In the genomic region with DNA sequence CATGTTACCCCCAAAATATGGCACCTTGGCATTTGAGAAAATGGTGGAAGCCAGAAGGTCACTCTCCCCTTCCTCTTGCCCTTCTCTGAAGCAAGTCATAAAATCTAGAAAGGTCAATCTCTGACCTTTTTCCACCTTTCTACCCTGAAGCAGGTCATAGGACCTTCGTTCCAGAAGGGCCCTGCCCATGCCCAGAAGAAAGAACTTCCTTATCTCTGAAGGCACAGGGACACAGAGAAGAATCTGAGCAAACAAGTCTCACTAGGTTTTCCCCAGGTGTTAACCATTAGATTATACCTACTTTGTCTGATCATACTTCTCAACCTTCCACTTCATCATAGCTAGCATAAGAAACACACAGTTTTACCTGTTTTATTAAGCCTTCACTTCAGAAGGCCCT, we compare ENCODE assay signal across 20 cellular contexts. TPM values are rescaled to one million over a fixed set of nuclear protein-coding genes. Genes with fewer than 3 reads are reported as not detected.
DNase-seq lines count a peak whose midpoint lies in the region; ATAC-seq lines count a peak whose summit lies in the region.
"Had no signal": no experiment of that assay in that cellular context is flagged by ENCODE, and none has a peak within 500 bp of the region (broad histone marks: within the 10 kb centered on the region; RNA-seq: fewer than 3 reads in every experiment).

No MANE protein-coding gene starts in this region.

- H3K27ac ChIP-seq in trophoblast cell (ENCODE audit: low read depth, low read length), result no peak overlapping the region
- H3K27ac ChIP-seq: GM23248 had no signal

- peak; percentile 54 for DNase-seq in SK-MEL-5 (ENCODE audit: low read depth, low spot score)
- peak; percentile 57 to 86 for DNase-seq in trophoblast cell
- DNase-seq in T1000 (lab: John Stamatoyannopoulos, UW), result no peak
- DNase-seq: ACHN; BE2C; C1 segment of cervical spinal cord; CD4-positive, CD25-positive, alpha-beta regulatory T cell; CD8-positive, alpha-beta memory T cell; COR-L47; DMS153; DMS79 treated with DMSO at 0.1 percent for 48 hours; GF-D8; GM23248 had no signal

- no peak overlapping the region for H3K14ac ChIP-seq in trophoblast cell (ENCODE audit: low read length)

- no peak overlapping the region for H2BK120ac ChIP-seq in trophoblast cell (ENCODE audit: insufficient read depth, low read length, poor library complexity)

- no peaks in the 10 kb centered on the region for H3K79me2 ChIP-seq in trophoblast cell (ENCODE audit: control insufficient read depth, insufficient read depth, low read length, poor library complexity)

- in situ Hi-C loops in SK-MEL-5 (cut with HindIII; ENCODE audit: low pct_unique_long_range_greater_than_20kb, low sequenced_read_pairs), result no loop called here

- peaks cover 5 to 7% of the 10 kb centered on the region in 2 experiments for H3K4me1 ChIP-seq in trophoblast cell (ENCODE audit: control insufficient read depth in 1 of 2, insufficient read depth in 2 of 2, low read length in 2 of 2)
- H3K4me1 ChIP-seq: BE2C, HAP-1 had no signal

- no peak overlapping the region for H3K18ac ChIP-seq in trophoblast cell (ENCODE audit: low read length)

- no CpG with 5 or more reads among the region's 1 CpG for WGBS in trophoblast cell (ENCODE audit: extremely low coverage, insufficient coverage, insufficient read length)

- no peaks in the 10 kb centered on the region for H3K36me3 ChIP-seq in trophoblast cell (ENCODE audit: control insufficient read depth in 1 of 2, insufficient read depth in 2 of 2, low read length in 2 of 2)
- H3K36me3 ChIP-seq: BE2C, HAP-1 had no signal

- H2BK5ac ChIP-seq in trophoblast cell (ENCODE audit: low read depth, low read length, poor library complexity), result no peak overlapping the region

- no peak overlapping the region for H2AFZ ChIP-seq in trophoblast cell (ENCODE audit: insufficient read depth, low read length, poor library complexity)
- H2AFZ ChIP-seq: GM23248 had no signal

- H3K4ac ChIP-seq in trophoblast cell (ENCODE audit: low read depth, low read length), result no peak overlapping the region

- no peak overlapping the region for H3K4me3 ChIP-seq in trophoblast cell (ENCODE audit: low read depth, low read length)
- H3K4me3 ChIP-seq: GM23248, HAP-1 had no signal

- H3K27me3 ChIP-seq in trophoblast cell (ENCODE audit: insufficient read depth, low read length), result no peaks in the 10 kb centered on the region
- H3K27me3 ChIP-seq: BE2C had no signal

- peak; percentile 43 for ATAC-seq in esophagus mucosa
- no peak for ATAC-seq in GM18870 (IDR thresholded peaks at IDR 0.05; ENCODE audit: unreplicated experiment)
- no peak for ATAC-seq in GM18519 (IDR thresholded peaks at IDR 0.05; ENCODE audit: low FRiP score, unreplicated experiment)
- ATAC-seq: HepG2 had no signal

- no peak overlapping the region for H3K9ac ChIP-seq in trophoblast cell (ENCODE audit: low read length)
- H3K9ac ChIP-seq: GM23248 had no signal

- no peaks in the 10 kb centered on the region for H3K9me3 ChIP-seq in trophoblast cell (ENCODE audit: insufficient read depth, low read depth, low read length)
- H3K9me3 ChIP-seq: BE2C, HAP-1 had no signal

- H3K23ac ChIP-seq in trophoblast cell (ENCODE audit: low read length), result no peak overlapping the region

- no peak overlapping the region for H4K12ac ChIP-seq in trophoblast cell (ENCODE audit: low read depth, low read length)

- H4K91ac ChIP-seq in trophoblast cell (ENCODE audit: low read depth, low read length), result no peak overlapping the region

- no peak overlapping the region for H2BK12ac ChIP-seq in trophoblast cell (ENCODE audit: low read length)

- no peak overlapping the region for H2AK5ac ChIP-seq in trophoblast cell (ENCODE audit: low read length)

- H3K4me2 ChIP-seq in trophoblast cell (ENCODE audit: low read length), result no peak overlapping the region

- H4K8ac ChIP-seq in trophoblast cell (ENCODE audit: low read depth, low read length), result no peak overlapping the region

- H3K79me1 ChIP-seq in trophoblast cell (ENCODE audit: low read length), result peaks cover 9% of the 10 kb centered on the region

RNA-seq across cellular contexts. Expression of a gene that starts 42.5 kb away (rescaled TPM):
- total RNA-seq in SK-MEL-5 (2014; rRNA removed; shearing (Covaris generic)), result 59.4 and 60.4 TPM in 2 replicates
- 38.1 and 41.5 TPM in 2 replicates for polyA plus RNA-seq in SK-MEL-5 (2015; cell fraction: cytosol; rRNA removed)
- polyA plus RNA-seq in SK-MEL-5 (2015; cell fraction: nucleus; rRNA removed), result 19.7 and 20.3 TPM in 2 replicates
- total RNA-seq in esophagus mucosa, result 11.8 TPM
- polyA plus RNA-seq in trophoblast cell (2013), result 17.2 and 19.3 TPM in 2 replicates
- total RNA-seq: CD4-positive, CD25-positive, alpha-beta regulatory T cell had no signal
- polyA plus RNA-seq: CD8-positive, alpha-beta memory T cell had no signal

RNA-seq across cellular contexts. Expression of a gene that starts 52.0 kb away (rescaled TPM):
- 200 and 202 TPM in 2 replicates for total RNA-seq in SK-MEL-5 (2014; rRNA removed; shearing (Covaris generic))
- polyA plus RNA-seq in SK-MEL-5 (2015; cell fraction: cytosol; rRNA removed), result 93.4 and 122 TPM in 2 replicates
- 37.6 and 41.9 TPM in 2 replicates for polyA plus RNA-seq in SK-MEL-5 (2015; cell fraction: nucleus; rRNA removed)
- not detected for total RNA-seq in esophagus mucosa
- polyA plus RNA-seq in trophoblast cell (2013), result 2.8 and 3.3 TPM in 2 replicates
- total RNA-seq: CD4-positive, CD25-positive, alpha-beta regulatory T cell; CD8-positive, alpha-beta memory T cell; GM23248; H4; HepG2 had no signal
- polyA plus RNA-seq: CD4-positive, CD25-positive, alpha-beta regulatory T cell; CD8-positive, alpha-beta memory T cell; GM23248; HepG2; IgD-negative memory B cell had no signal

Comparison
In these comparisons a context has a peak if more than half of its experiments do, and no peak if none do; other contexts are left out.
1. RNA of a gene that starts 52.0 kb away (total RNA-seq): 200 to 202 TPM in SK-MEL-5; not detected in esophagus mucosa (single experiment); every median in the first group is over 100 times any median in the second.